Comparison of ENCODE assay signal across 15 cellular contexts in genomic region chr2:239767016-239767905, GRCh38.
"Had no signal": no experiment of that assay in that cellular context is flagged by ENCODE, and none has a peak within 500 bp of the region (broad histone marks: within the 10 kb centered on the region; RNA-seq: fewer than 3 reads in every experiment).

No MANE protein-coding gene starts in this region.

- H3K4me3 Mint-ChIP-seq: activated CD4-positive, alpha-beta T cell treated with anti-CD3 and anti-CD28 coated beads, Interleukin-2, amount 10 ng/mL, durations not matched to agents 24 days and 14 days; activated naive CD8-positive, alpha-beta T cell treated with anti-CD3 and anti-CD28 coated beads, Interleukin-2, amount 50 U/mL, for 24 hours; memory B cell; naive thymus-derived CD8-positive, alpha-beta T cell; stimulated activated naive CD8-positive, alpha-beta T cell treated with anti-CD3 and anti-CD28 coated beads, Interleukin-15, Interleukin-2, amounts not matched to agents 100 ng/mL and 50 ng/mL, for 24 hours had no signal

- H3K27ac ChIP-seq: hepatocyte, neutrophil, testis, upper lobe of left lung had no signal

- ATAC-seq: activated naive CD8-positive, alpha-beta T cell treated with anti-CD3 and anti-CD28 coated beads, Interleukin-2, amount 50 U/mL, for 24 hours; naive thymus-derived CD8-positive, alpha-beta T cell had no signal

- H3K4me1 ChIP-seq: testis, upper lobe of left lung had no signal

- H3K27me3 Mint-ChIP-seq: activated CD4-positive, alpha-beta T cell treated with anti-CD3 and anti-CD28 coated beads, Interleukin-2, amount 10 ng/mL, durations not matched to agents 24 days and 14 days had no signal

- H3K27ac Mint-ChIP-seq: activated CD4-positive, alpha-beta T cell treated with anti-CD3 and anti-CD28 coated beads, Interleukin-2, amount 10 ng/mL, durations not matched to agents 24 days and 14 days; activated naive CD8-positive, alpha-beta T cell treated with anti-CD3 and anti-CD28 coated beads, Interleukin-2, amount 50 U/mL, for 24 hours; memory B cell; naive thymus-derived CD8-positive, alpha-beta T cell; stimulated activated naive CD8-positive, alpha-beta T cell treated with anti-CD3 and anti-CD28 coated beads, Interleukin-15, Interleukin-2, amounts not matched to agents 100 ng/mL and 50 ng/mL, for 24 hours had no signal

- H3K4me3 ChIP-seq: hepatocyte, smooth muscle cell, testis, upper lobe of left lung had no signal

- H3K4me1 Mint-ChIP-seq: activated CD4-positive, alpha-beta T cell treated with anti-CD3 and anti-CD28 coated beads, Interleukin-2, amount 10 ng/mL, durations not matched to agents 24 days and 14 days; activated naive CD8-positive, alpha-beta T cell treated with anti-CD3 and anti-CD28 coated beads, Interleukin-2, amount 50 U/mL, for 24 hours; memory B cell had no signal

- H3K36me3 Mint-ChIP-seq: memory B cell had no signal

- H3K9me3 Mint-ChIP-seq: activated CD4-positive, alpha-beta T cell treated with anti-CD3 and anti-CD28 coated beads, Interleukin-2, amount 10 ng/mL, durations not matched to agents 24 days and 14 days had no signal

- H3K79me2 ChIP-seq: hepatocyte had no signal

- H3K36me3 ChIP-seq: neutrophil, upper lobe of left lung had no signal

- H2AFZ ChIP-seq: hepatocyte had no signal

- H3K4me2 ChIP-seq: hepatocyte, smooth muscle cell had no signal

- DNase-seq: activated CD4-positive, alpha-beta T cell treated with anti-CD3 and anti-CD28 coated beads, Interleukin-2, amount 10 ng/mL, durations not matched to agents 24 days and 14 days; activated CD4-positive, CD25-positive, alpha-beta regulatory T cell; activated CD8-positive, alpha-beta memory T cell treated with anti-CD3 and anti-CD28 coated beads, Interleukin-2, amount 50 U/mL, for 48 hours; activated naive CD4-positive, alpha-beta T cell; activated naive CD8-positive, alpha-beta T cell treated with anti-CD3 and anti-CD28 coated beads, Interleukin-2, amount 50 U/mL, for 24 hours; islet precursor cell; naive thymus-derived CD8-positive, alpha-beta T cell; SW 1271; testis had no signal

- H3K27me3 ChIP-seq: hepatocyte, testis, upper lobe of left lung had no signal

- H3K9me3 ChIP-seq: neutrophil, testis had no signal
